ENCODE assay signal across 24 cellular contexts in the genomic region with DNA sequence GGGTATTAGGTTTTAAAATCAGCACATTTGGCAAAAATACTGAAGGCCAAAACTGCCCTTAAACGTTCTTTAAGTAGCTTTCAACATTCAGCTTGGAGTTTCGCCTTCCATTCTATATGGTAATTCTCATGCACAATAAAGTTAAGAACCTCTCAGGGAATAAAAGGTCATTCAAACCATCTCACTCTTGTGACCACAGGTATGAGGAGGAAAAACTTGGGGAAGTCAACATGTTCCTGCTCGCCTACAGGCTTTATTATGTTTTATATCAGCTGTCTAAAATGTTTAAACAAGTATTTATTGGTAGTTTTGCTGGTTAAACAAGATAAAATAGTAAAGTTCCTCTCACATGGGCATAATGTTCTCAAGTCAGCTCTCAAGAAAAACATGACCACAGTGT.
"Had no signal": no experiment of that assay in that cellular context is flagged by ENCODE, and none has a peak within 500 bp of the region (broad histone marks: within the 10 kb centered on the region; RNA-seq: fewer than 3 reads in every experiment).

No MANE protein-coding gene starts in this region.

- H3K36me3 ChIP-seq: esophagus muscularis mucosa, right atrium auricular region, tibial nerve, uterus had no signal

- DNase-seq: activated CD4-positive, alpha-beta memory T cell treated with anti-CD3 and anti-CD28 coated beads for 36 hours; activated CD4-positive, alpha-beta T cell treated with anti-CD3 and anti-CD28 coated beads, Interleukin-2, amount 10 ng/mL, durations not matched to agents 24 days and 14 days; activated CD4-positive, CD25-positive, alpha-beta regulatory T cell treated with anti-CD3 and anti-CD28 coated beads, Interleukin-2, amount 50 U/mL, for 72 hours; activated CD8-positive, alpha-beta memory T cell treated with anti-CD3 and anti-CD28 coated beads, Interleukin-2, amount 50 U/mL, for 48 hours; activated gamma-delta T cell; activated naive CD4-positive, alpha-beta T cell treated with anti-CD3 and anti-CD28 coated beads, Interleukin-2, amount 50 U/mL, for 16 hours; activated T-cell treated with anti-CD3 and anti-CD28 coated beads, Interleukin-2, amount 50 U/mL, for 24 hours; amygdala; effector memory CD8-positive, alpha-beta T cell; islet precursor cell; left cardiac atrium; midbrain; naive thymus-derived CD8-positive, alpha-beta T cell; occipital lobe; stimulated activated CD4-positive, alpha-beta T cell treated with anti-CD3 and anti-CD28 coated beads, Interleukin-2, amount 100 ng/mL, for 48 hours; stimulated activated naive CD4-positive, alpha-beta T cell treated with Interleukin-2 at 50 U/mL for 16 hours; T-helper 17 cell; T1000; uterus had no signal

- ATAC-seq: effector memory CD8-positive, alpha-beta T cell; left cardiac atrium; naive thymus-derived CD8-positive, alpha-beta T cell; T-helper 17 cell had no signal

- H3K9me3 ChIP-seq: esophagus muscularis mucosa, right atrium auricular region, tibial nerve, uterus had no signal

- H3K4me3 ChIP-seq: coronary artery, esophagus muscularis mucosa, right atrium auricular region, tibial nerve, uterus had no signal

- H3K27me3 ChIP-seq: esophagus muscularis mucosa, right atrium auricular region, tibial nerve, uterus had no signal

- H3K4me1 ChIP-seq: esophagus muscularis mucosa, parathyroid adenoma, right atrium auricular region, tibial nerve, uterus had no signal

- H3K27ac ChIP-seq: coronary artery, esophagus muscularis mucosa, parathyroid adenoma, right atrium auricular region, tibial nerve, uterus had no signal
